ENCODE assay signal across 10 cellular contexts in genomic region chr7:55131421-55131929, GRCh38.
DNase-seq lines count a peak whose midpoint lies in the region; ATAC-seq, FAIRE-seq and TF ChIP-seq lines count a peak whose summit lies in the region.
"Had no signal": no experiment of that assay in that cellular context is flagged by ENCODE, and none has a peak within 500 bp of the region (broad histone marks: within the 10 kb centered on the region; RNA-seq: fewer than 3 reads in every experiment).

No MANE protein-coding gene starts in this region.

- H3K27me3 Mint-ChIP-seq in Calu3 (ENCODE audit: unreplicated experiment), result no peaks in the 10 kb centered on the region
- H3K27me3 Mint-ChIP-seq in T-helper 17 cell, result peaks cover 50% of the 10 kb centered on the region

- dilution Hi-C loops in keratinocyte (cut with MboI; ENCODE audit: extremely low pct_ligation_motif_present, low sequenced_read_pairs), result no loop called here

- H3K27ac ChIP-seq in ascending aorta (peak overlapping the region; percentile 89 to 93), keratinocyte (ENCODE audit: control insufficient read depth, insufficient read depth, low read length) (peak overlapping the region; percentile 99)

- no peak for FAIRE-seq in keratinocyte (lab: Jason Lieb, UNC)

- H3K9me3 ChIP-seq in ascending aorta (no peaks in the 10 kb centered on the region), keratinocyte (ENCODE audit: control insufficient read depth, low read depth, low read length) (no peaks in the 10 kb centered on the region), T-helper 17 cell (ENCODE audit: control insufficient read depth, low read length, poor library complexity, severe bottlenecking) (no peaks in the 10 kb centered on the region)

- TF ChIP-seq CTCF in Calu3 (IDR thresholded peaks at IDR 0.05; ENCODE audit: unreplicated experiment), result no peak
- no peak for TF ChIP-seq CTCF in ascending aorta (IDR thresholded peaks at IDR 0.05)
- TF ChIP-seq CTCF in keratinocyte (optimal IDR thresholded peaks at IDR 0.05 in 1 of 3, IDR thresholded peaks at IDR 0.05 in 1 of 3, conservative IDR thresholded peaks at IDR 0.05 in 1 of 3; ENCODE audit: extremely low read depth in 1 of 3, insufficient read depth in 2 of 3, low read length in 3 of 3), result no peak

- peaks cover 68% of the 10 kb centered on the region for H3K4me1 Mint-ChIP-seq in Calu3 (ENCODE audit: low read depth, unreplicated experiment)
- peaks cover 8% of the 10 kb centered on the region for H3K4me1 Mint-ChIP-seq in T-helper 17 cell
- H3K4me1 Mint-ChIP-seq: immature natural killer cell had no signal

- peak overlapping the region; percentile 80 for H3K4me2 ChIP-seq in keratinocyte (ENCODE audit: control insufficient read depth, extremely low read depth, insufficient read depth, low read depth, low read length)

- peaks cover 55% of the 10 kb centered on the region for H3K79me2 ChIP-seq in keratinocyte (ENCODE audit: control insufficient read depth, insufficient read depth, low read length)

- H3K36me3 ChIP-seq in ascending aorta (no peaks in the 10 kb centered on the region), keratinocyte (ENCODE audit: control insufficient read depth in 2 of 2, extremely low read depth in 1 of 2, insufficient read depth in 2 of 2, low read length in 2 of 2) (peaks cover 1 to 5% of the 10 kb centered on the region in 2 experiments)

- DNase-seq in Calu3 (no peak), ascending aorta (ENCODE audit: low spot score in 2 of 2) (no peak), keratinocyte (ENCODE audit: low read depth, low spot score) (no peak), retina (peak; percentile 37), NCI-H1105 (lab: John Stamatoyannopoulos, UW) (no peak), T-helper 17 cell (no peak)
- DNase-seq: activated T-cell treated with anti-CD3 and anti-CD28 coated beads for 4 hours, immature natural killer cell had no signal

- H4K20me1 ChIP-seq in keratinocyte (ENCODE audit: control insufficient read depth, extremely low read depth, insufficient read depth, low read length), result no peaks in the 10 kb centered on the region

- H3K4me1 ChIP-seq in ascending aorta, result peaks cover 31 to 75% of the 10 kb centered on the region in 2 donors
- H3K4me1 ChIP-seq in keratinocyte (ENCODE audit: control insufficient read depth, extremely low read depth, insufficient read depth, low read length), result peaks cover 94% of the 10 kb centered on the region

- H3K27ac Mint-ChIP-seq in Calu3 (ENCODE audit: unreplicated experiment) (peak overlapping the region; percentile 95), T-helper 17 cell (no peak overlapping the region)
- H3K27ac Mint-ChIP-seq: immature natural killer cell had no signal

- H3K9ac ChIP-seq in keratinocyte (ENCODE audit: control insufficient read depth, extremely low read depth, insufficient read depth, low read length), result peak overlapping the region; percentile 92

- CTCF ChIA-PET in Calu3 (lab: Charles Lee), result no interaction called here

- ATAC-seq in HG02763 (IDR thresholded peaks at IDR 0.05; ENCODE audit: unreplicated experiment) (no peak), HG02840 (IDR thresholded peaks at IDR 0.05; ENCODE audit: low FRiP score, unreplicated experiment) (no peak), T-helper 17 cell (no peak)

- H3K36me3 Mint-ChIP-seq in Calu3 (ENCODE audit: insufficient read depth, unreplicated experiment) (peaks cover 34% of the 10 kb centered on the region), T-helper 17 cell (ENCODE audit: low read depth) (no peaks in the 10 kb centered on the region)
- H3K36me3 Mint-ChIP-seq: immature natural killer cell had no signal

- H2AFZ ChIP-seq in keratinocyte (ENCODE audit: control insufficient read depth, low read length), result no peak overlapping the region

- no TSS peak for BruUV-seq in Calu3 (replicated peaks; lab: Mats Ljungman, UMichigan)

- H3K27me3 ChIP-seq in ascending aorta (no peaks in the 10 kb centered on the region), keratinocyte (ENCODE audit: control insufficient read depth, extremely low read depth, insufficient read depth, low read length) (no peaks in the 10 kb centered on the region)

- intact Hi-C loops in Calu3 (cut with micrococcal nuclease; ENCODE audit: unreplicated experiment), result loop anchor here (5.0 kb wide), 5 partner anchors 99 to 359 kb away; no protein-coding TSS in a partner anchor
- intact Hi-C loops in ascending aorta (cut with DNase I), result loop anchor here (2.0 to 5.0 kb wide), 3 partner anchors 31 to 294 kb away; no protein-coding TSS in a partner anchor

- H3K9me3 Mint-ChIP-seq in Calu3 (ENCODE audit: low read depth, unreplicated experiment), result no peaks in the 10 kb centered on the region

- peaks cover 3% of the 10 kb centered on the region for H3K9me1 ChIP-seq in keratinocyte (ENCODE audit: control insufficient read depth, extremely low read depth, insufficient read depth, low read length)

- H3K4me3 ChIP-seq in ascending aorta (no peak overlapping the region), keratinocyte (ENCODE audit: control insufficient read depth in 2 of 3, extremely low read depth in 1 of 3, insufficient read depth in 2 of 3, low read depth in 1 of 3, low read length in 3 of 3) (no peak overlapping the region)

- peak overlapping the region; percentile 39 for H3K4me3 Mint-ChIP-seq in Calu3 (ENCODE audit: low read depth, unreplicated experiment)
- no peak overlapping the region for H3K4me3 Mint-ChIP-seq in T-helper 17 cell
- H3K4me3 Mint-ChIP-seq: immature natural killer cell had no signal
